In genomic region chr12:118256352-118256751, GRCh38 we compare ENCODE assay signal across 23 cellular contexts.
DNase-seq lines count a peak whose midpoint lies in the region; ATAC-seq and TF ChIP-seq lines count a peak whose summit lies in the region.
"Had no signal": no experiment of that assay in that cellular context is flagged by ENCODE, and none has a peak within 500 bp of the region (broad histone marks: within the 10 kb centered on the region; RNA-seq: fewer than 3 reads in every experiment).

No MANE protein-coding gene starts in this region.

- no peaks in the 10 kb centered on the region for H3K4me1 Mint-ChIP-seq in activated T-cell treated with anti-CD3 and anti-CD28 coated beads, Interleukin-2, amount 50 U/mL, for 72 hours (ENCODE audit: low read depth)
- H3K4me1 Mint-ChIP-seq: CD14-positive monocyte had no signal

- H3K4me3 ChIP-seq in HEK293 (ENCODE audit: low read depth, low read length): no peak overlapping the region
- H3K4me3 ChIP-seq: BLaER1, GM12878 had no signal

- no peak overlapping the region for H3K27ac ChIP-seq in HEK293 (ENCODE audit: extremely low read depth, low read depth, low read length)
- H3K27ac ChIP-seq: BLaER1 had no signal

- H3K9me3 ChIP-seq in HEK293 (ENCODE audit: control insufficient read depth, insufficient read depth, low read depth, low read length): no peaks in the 10 kb centered on the region
- H3K9me3 ChIP-seq: BE2C had no signal

- no peak for ATAC-seq in activated T-cell treated with anti-CD3 and anti-CD28 coated beads, Interleukin-2, amount 50 U/mL, for 72 hours (replicated peaks in 1 of 2)
- ATAC-seq: GM12878 had no signal

- H3K4me1 ChIP-seq in HEK293 (ENCODE audit: control insufficient read depth, insufficient read depth, low read length): no peaks in the 10 kb centered on the region
- H3K4me1 ChIP-seq: BE2C, BLaER1 had no signal

- H3K36me3 Mint-ChIP-seq in activated T-cell treated with anti-CD3 and anti-CD28 coated beads, Interleukin-2, amount 50 U/mL, for 72 hours (ENCODE audit: insufficient read depth in 2 of 2): peaks cover 3 to 15% of the 10 kb centered on the region in 2 donors

- CTCF ChIA-PET in HEK293 (lab: Yijun Ruan, JAX): no interaction called here

- no peaks in the 10 kb centered on the region for H3K36me3 ChIP-seq in HEK293 (ENCODE audit: control insufficient read depth in 2 of 2, insufficient read depth in 1 of 2, low read length in 2 of 2)
- H3K36me3 ChIP-seq: BE2C had no signal

- no peaks in the 10 kb centered on the region for H3K27me3 Mint-ChIP-seq in activated T-cell treated with anti-CD3 and anti-CD28 coated beads, Interleukin-2, amount 50 U/mL, for 72 hours (ENCODE audit: low read depth)
- H3K27me3 Mint-ChIP-seq: CD4-positive, alpha-beta memory T cell; CD4-positive, CD25-positive, alpha-beta regulatory T cell; CD8-positive, alpha-beta memory T cell had no signal

- POLR2A ChIA-PET in HEK293 (lab: Yijun Ruan, JAX): no interaction called here

- peak overlapping the region; percentile 60 for H3K27ac Mint-ChIP-seq in activated T-cell treated with anti-CD3 and anti-CD28 coated beads, Interleukin-2, amount 50 U/mL, for 72 hours
- H3K27ac Mint-ChIP-seq: CD14-positive monocyte; CD4-positive, alpha-beta memory T cell; CD4-positive, CD25-positive, alpha-beta regulatory T cell had no signal

- no peak overlapping the region for H3K4me3 Mint-ChIP-seq in activated T-cell treated with anti-CD3 and anti-CD28 coated beads, Interleukin-2, amount 50 U/mL, for 72 hours
- H3K4me3 Mint-ChIP-seq: CD14-positive monocyte; CD4-positive, alpha-beta memory T cell; CD4-positive, CD25-positive, alpha-beta regulatory T cell; CD8-positive, alpha-beta memory T cell had no signal

- no peak for TF ChIP-seq POLR2A in erythroblast (IDR thresholded peaks at IDR 0.05; ENCODE audit: low read length)

- H3K9me3 Mint-ChIP-seq in activated T-cell treated with anti-CD3 and anti-CD28 coated beads, Interleukin-2, amount 50 U/mL, for 72 hours: peaks cover 0 to 3% of the 10 kb centered on the region in 2 donors
- H3K9me3 Mint-ChIP-seq: CD4-positive, alpha-beta memory T cell had no signal

- DNase-seq in activated T-cell treated with anti-CD3 and anti-CD28 coated beads, Interleukin-2, amount 50 U/mL, for 72 hours: no peak
- DNase-seq in activated T-cell treated with anti-CD3 and anti-CD28 coated beads, Interleukin-2, amount 50 U/mL, for 48 hours: no peak
- DNase-seq in erythroblast (lab: John Stamatoyannopoulos, UW): no peak
- no peak for DNase-seq in NCI-H2227 (lab: John Stamatoyannopoulos, UW; ENCODE audit: unreplicated experiment)
- DNase-seq: 8988T; ACHN; BE2C; C1 segment of cervical spinal cord; CD4-positive, alpha-beta memory T cell; CD4-positive, CD25-positive, alpha-beta regulatory T cell; CD8-positive, alpha-beta memory T cell; COR-L47; DMS 273 treated with DMSO at 0.1 percent for 48 hours; DMS153; DMS53; DMS79; DND-41; EL; GDM1 had no signal

- TF ChIP-seq CTCF in HEK293 (tag by site-specific recombination; IDR thresholded peaks at IDR 0.05): no peak

TF ChIP-seq in HEK293, 187 proteins besides CTCF, POLR2A, EP300 and RAD21:
- TF ChIP-seq ZNF146 (tag by site-specific recombination; IDR thresholded peaks at IDR 0.05) (peak; percentile 32; the same call in 1 of the 2 replicates), ZFP3 (tag by site-specific recombination; IDR thresholded peaks at IDR 0.05; ENCODE audit: low read depth) (no peak)
TF ChIP-seq in HEK293: peak in this region for 1.
